Comparison of ENCODE assay signal across 10 cellular contexts in the genomic region with DNA sequence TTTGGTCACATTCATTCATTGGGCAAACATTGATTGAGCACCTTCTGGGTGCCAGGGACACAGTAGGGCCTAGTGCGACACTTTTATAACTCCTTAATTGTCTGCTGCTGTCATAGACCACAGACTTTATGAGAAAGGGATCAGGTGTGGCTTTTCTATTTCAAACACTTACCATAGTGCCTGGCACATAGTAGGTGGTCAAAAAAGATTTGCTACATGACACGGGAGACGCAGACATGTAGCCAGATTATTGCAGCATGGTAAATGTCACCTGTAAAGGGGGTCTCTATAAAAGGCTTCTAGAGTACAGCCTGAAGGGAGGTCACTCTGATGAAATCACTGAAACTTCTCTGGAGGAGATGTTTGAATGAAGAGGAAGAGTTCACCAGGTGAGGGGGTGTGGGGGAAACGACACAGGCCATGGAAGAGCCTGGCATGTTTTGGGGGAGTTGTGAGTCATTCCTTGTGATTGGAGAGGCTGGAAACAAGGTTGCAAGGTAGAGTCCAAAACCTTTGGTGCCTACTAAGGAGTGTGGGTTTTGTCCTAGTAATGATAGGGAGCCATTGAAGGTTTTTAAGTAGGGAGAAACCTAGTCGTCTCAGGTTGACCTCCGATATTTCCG. TPM values are rescaled to one million over a fixed set of nuclear protein-coding genes. Genes with fewer than 3 reads are reported as not detected.
DNase-seq lines count a peak whose midpoint lies in the region; ATAC-seq and TF ChIP-seq lines count a peak whose summit lies in the region.
"Had no signal": no experiment of that assay in that cellular context is flagged by ENCODE, and none has a peak within 500 bp of the region (broad histone marks: within the 10 kb centered on the region; RNA-seq: fewer than 3 reads in every experiment).

No MANE protein-coding gene starts in this region.

- H3K9me2 ChIP-seq in hepatocyte (replicated peaks; ENCODE audit: insufficient read depth): no peaks in the 10 kb centered on the region

- no peak overlapping the region for H3K4me3 ChIP-seq in hepatocyte

- CTCF ChIA-PET in activated CD4-positive, alpha-beta T cell treated with anti-CD3 and anti-CD28 coated beads for 36 hours (lab: Charles Lee): interaction anchor here (0.7 to 2.1 kb wide), 15 partner anchors 8 to 262 kb away, joined by 3 to 21 read pairs (median 5); a partner anchor contains a TSS

- intact Hi-C loops in activated CD4-positive, alpha-beta T cell treated with anti-CD3 and anti-CD28 coated beads for 36 hours (cut with DNase I, micrococcal nuclease): loop anchor here (5.0 to 10.0 kb wide), 4 partner anchors 62 to 225 kb away; a partner anchor contains a TSS

- H3K27me3 ChIP-seq in hepatocyte: no peaks in the 10 kb centered on the region
- H3K27me3 ChIP-seq: upper lobe of right lung had no signal

- no peaks in the 10 kb centered on the region for H3K27me3 Mint-ChIP-seq in activated CD4-positive, alpha-beta T cell treated with anti-CD3 and anti-CD28 coated beads for 36 hours
- H3K27me3 Mint-ChIP-seq in stimulated activated naive CD8-positive, alpha-beta T cell treated with anti-CD3 and anti-CD28 coated beads, Interleukin-15, amount 100 ng/mL, for 72 hours: no peaks in the 10 kb centered on the region
- peaks cover 6% of the 10 kb centered on the region for H3K27me3 Mint-ChIP-seq in progenitor cell of endocrine pancreas

- peak overlapping the region; percentile 96 for H3K27ac ChIP-seq in VCaP
- no peak overlapping the region for H3K27ac ChIP-seq in hepatocyte
- H3K27ac ChIP-seq: upper lobe of right lung had no signal

- TF ChIP-seq CTCF in VCaP (conservative IDR thresholded peaks at IDR 0.05): no peak
- no peak for TF ChIP-seq CTCF in hepatocyte (IDR thresholded peaks at IDR 0.05; ENCODE audit: poor library complexity)
- TF ChIP-seq CTCF in progenitor cell of endocrine pancreas (IDR thresholded peaks at IDR 0.05; ENCODE audit: unreplicated experiment): no peak

- H3K4me3 Mint-ChIP-seq in activated CD4-positive, alpha-beta T cell treated with anti-CD3 and anti-CD28 coated beads for 36 hours: peak overlapping the region; percentile 85
- peak overlapping the region; percentile 86 to 89 for H3K4me3 Mint-ChIP-seq in stimulated activated naive CD8-positive, alpha-beta T cell treated with anti-CD3 and anti-CD28 coated beads, Interleukin-15, amount 100 ng/mL, for 72 hours
- no peak overlapping the region for H3K4me3 Mint-ChIP-seq in progenitor cell of endocrine pancreas (ENCODE audit: low read depth)

- WGBS in hepatocyte (ENCODE audit: low lambda C conversion rate, missing lambda C conversion rate): 95% methylated on average over 7 of the region's 7 CpGs

- peaks cover 25% of the 10 kb centered on the region for H3K4me1 Mint-ChIP-seq in activated CD4-positive, alpha-beta T cell treated with anti-CD3 and anti-CD28 coated beads for 36 hours
- H3K4me1 Mint-ChIP-seq in stimulated activated naive CD8-positive, alpha-beta T cell treated with anti-CD3 and anti-CD28 coated beads, Interleukin-15, amount 100 ng/mL, for 72 hours: peaks cover 38% of the 10 kb centered on the region
- H3K4me1 Mint-ChIP-seq in progenitor cell of endocrine pancreas (ENCODE audit: low read depth): peaks cover 11% of the 10 kb centered on the region

- H3K36me3 ChIP-seq in hepatocyte (replicated peaks; ENCODE audit: insufficient read depth, low read depth): no peaks in the 10 kb centered on the region

- H3K9me3 ChIP-seq in hepatocyte (ENCODE audit: low read depth): no peaks in the 10 kb centered on the region
- H3K9me3 ChIP-seq: upper lobe of right lung had no signal

- peak overlapping the region; percentile 86 for H3K4me2 ChIP-seq in hepatocyte

- DNase-seq in activated CD4-positive, alpha-beta T cell treated with anti-CD3 and anti-CD28 coated beads for 36 hours: no peak
- no peak for DNase-seq in activated CD4-positive, alpha-beta T cell treated with anti-CD3 and anti-CD28 coated beads for 48 hours
- DNase-seq in hepatocyte (ENCODE audit: low spot score) (no peak), progenitor cell of endocrine pancreas (ENCODE audit: low spot score, unreplicated experiment) (no peak), AG20443 (ENCODE audit: low spot score) (no peak)
- DNase-seq in stimulated activated naive CD8-positive, alpha-beta T cell treated with anti-CD3 and anti-CD28 coated beads, Interleukin-15, amount 100 ng/mL, for 72 hours: no peak

- POLR2A ChIA-PET in activated CD4-positive, alpha-beta T cell treated with anti-CD3 and anti-CD28 coated beads for 36 hours (lab: Charles Lee): no interaction called here

- H3K9me3 Mint-ChIP-seq in activated CD4-positive, alpha-beta T cell treated with anti-CD3 and anti-CD28 coated beads for 36 hours (ENCODE audit: low read depth): no peaks in the 10 kb centered on the region
- H3K9me3 Mint-ChIP-seq in stimulated activated naive CD8-positive, alpha-beta T cell treated with anti-CD3 and anti-CD28 coated beads, Interleukin-15, amount 100 ng/mL, for 72 hours: no peaks in the 10 kb centered on the region
- no peaks in the 10 kb centered on the region for H3K9me3 Mint-ChIP-seq in progenitor cell of endocrine pancreas (ENCODE audit: low read depth)

- peak overlapping the region; percentile 25 for H3K27ac Mint-ChIP-seq in activated CD4-positive, alpha-beta T cell treated with anti-CD3 and anti-CD28 coated beads for 36 hours
- H3K27ac Mint-ChIP-seq in stimulated activated naive CD8-positive, alpha-beta T cell treated with anti-CD3 and anti-CD28 coated beads, Interleukin-15, amount 100 ng/mL, for 72 hours: no peak overlapping the region
- H3K27ac Mint-ChIP-seq in progenitor cell of endocrine pancreas: no peak overlapping the region

- H3K79me2 ChIP-seq in hepatocyte: peaks cover 15% of the 10 kb centered on the region

- no peak overlapping the region for H2AFZ ChIP-seq in hepatocyte

- ATAC-seq in activated CD4-positive, alpha-beta T cell treated with anti-CD3 and anti-CD28 coated beads for 36 hours: no peak
- no peak for ATAC-seq in stimulated activated naive CD8-positive, alpha-beta T cell treated with anti-CD3 and anti-CD28 coated beads, Interleukin-15, amount 100 ng/mL, for 72 hours
- no peak for ATAC-seq in HG03139 (IDR thresholded peaks at IDR 0.05; ENCODE audit: unreplicated experiment)

- peaks cover 15% of the 10 kb centered on the region for H3K4me1 ChIP-seq in hepatocyte (ENCODE audit: insufficient read depth)

- H4K20me1 ChIP-seq in hepatocyte (ENCODE audit: insufficient read depth, poor library complexity, severe bottlenecking): no peaks in the 10 kb centered on the region

- peaks cover 14% of the 10 kb centered on the region for H3K36me3 Mint-ChIP-seq in activated CD4-positive, alpha-beta T cell treated with anti-CD3 and anti-CD28 coated beads for 36 hours (ENCODE audit: low read depth)
- peaks cover 6% of the 10 kb centered on the region for H3K36me3 Mint-ChIP-seq in progenitor cell of endocrine pancreas (ENCODE audit: insufficient read depth)

RNA-seq across cellular contexts. Expression of a gene that starts 1.6 kb away (rescaled TPM):
- 10 to 100 TPM; 21.5 to 29.0 TPM for total RNA-seq in activated CD4-positive, alpha-beta T cell treated with anti-CD3 and anti-CD28 coated beads for 36 hours
- total RNA-seq in hepatocyte: 28.6 and 29.7 TPM in 2 replicates
- 30.4 and 44.2 TPM in 2 replicates for polyA plus RNA-seq in hepatocyte
- total RNA-seq in progenitor cell of endocrine pancreas: 34.4 and 40.7 TPM in 2 replicates

RNA-seq across cellular contexts. Expression of a gene that starts 11.6 kb away (rescaled TPM):
- total RNA-seq in activated CD4-positive, alpha-beta T cell treated with anti-CD3 and anti-CD28 coated beads for 36 hours: not detected
- total RNA-seq in hepatocyte (0.20 and 0.40 TPM in 2 replicates), progenitor cell of endocrine pancreas (not detected in 2 replicates)
- polyA plus RNA-seq in hepatocyte: 1.1 and 1.8 TPM in 2 replicates
- total RNA-seq: upper lobe of right lung had no signal
- polyA plus RNA-seq: AG04450 had no signal

RNA-seq across cellular contexts. Expression of a gene that starts 28.0 kb away (rescaled TPM):
- total RNA-seq in activated CD4-positive, alpha-beta T cell treated with anti-CD3 and anti-CD28 coated beads for 36 hours: 1 to 10 TPM; 1.4 to 1.8 TPM
- 0.43 TPM in 1 of 2 replicates, not detected in the other for total RNA-seq in hepatocyte
- polyA plus RNA-seq in hepatocyte: 0.70 and 1.2 TPM in 2 replicates
- total RNA-seq in progenitor cell of endocrine pancreas: 1.7 and 3.5 TPM in 2 replicates

RNA-seq across cellular contexts. Expression of a gene that starts 52.3 kb away (rescaled TPM):
- total RNA-seq in activated CD4-positive, alpha-beta T cell treated with anti-CD3 and anti-CD28 coated beads for 36 hours: not detected
- 2.7 and 3.8 TPM in 2 replicates for total RNA-seq in hepatocyte
- polyA plus RNA-seq in hepatocyte: 11.5 and 12.1 TPM in 2 replicates
- total RNA-seq in progenitor cell of endocrine pancreas: 8.5 and 9.1 TPM in 2 replicates
- polyA plus RNA-seq: AG04450 had no signal

RNA-seq across cellular contexts. Expression of a gene that starts 54.2 kb away (rescaled TPM):
- 10 to 100 TPM; 15.0 to 15.7 TPM for total RNA-seq in activated CD4-positive, alpha-beta T cell treated with anti-CD3 and anti-CD28 coated beads for 36 hours
- total RNA-seq in hepatocyte (37.7 and 47.9 TPM in 2 replicates), progenitor cell of endocrine pancreas (69.7 and 72.6 TPM in 2 replicates)
- 39.1 and 43.1 TPM in 2 replicates for polyA plus RNA-seq in hepatocyte
